2 cellular contexts compared by ENCODE assay signal in the genomic region with DNA sequence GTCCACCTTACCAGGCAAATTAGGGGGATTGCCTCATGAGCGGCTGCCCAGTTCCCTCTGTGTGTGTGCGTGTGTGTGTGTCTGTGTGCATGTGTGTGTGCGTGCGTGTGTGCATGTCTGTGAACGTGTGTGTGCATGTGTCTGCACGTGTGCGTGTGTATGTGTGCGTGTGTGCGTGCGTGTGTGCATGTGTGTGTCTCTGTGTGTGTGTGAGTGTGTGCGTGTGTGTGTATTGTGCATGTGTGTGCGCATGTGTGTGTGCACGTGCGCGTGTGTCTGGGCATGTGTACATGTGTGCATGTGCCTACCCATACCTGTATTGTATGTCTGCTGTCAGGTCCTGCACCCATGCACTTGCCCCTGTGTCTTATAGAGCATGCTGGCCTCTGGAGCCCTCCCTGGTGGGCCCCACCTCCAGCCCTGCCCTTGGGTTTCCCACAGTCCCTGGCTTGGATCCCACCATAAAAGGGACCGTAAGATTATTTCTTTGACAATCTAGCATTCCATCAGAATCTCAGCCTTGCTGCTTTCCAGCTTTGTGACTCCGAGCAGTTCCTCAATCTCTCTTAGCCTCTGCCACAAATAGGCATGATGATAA.
A peak's percentile ranks its signal among the peaks of the same experiment; 100 is the strongest.
TF ChIP-seq lines count a peak whose summit lies in the region.

No MANE protein-coding gene starts in this region.

TF ChIP-seq in K562, 482 proteins besides CTCF, POLR2A, EP300 and RAD21:
- TF ChIP-seq KDM1A (IDR thresholded peaks at IDR 0.05) (peak in 1 of 2 experiments; percentile 32; a peak in 1 of 4 replicates), DNMT1 (IDR thresholded peaks at IDR 0.05) (no peak)
- TF ChIP-seq, protein P1, sequence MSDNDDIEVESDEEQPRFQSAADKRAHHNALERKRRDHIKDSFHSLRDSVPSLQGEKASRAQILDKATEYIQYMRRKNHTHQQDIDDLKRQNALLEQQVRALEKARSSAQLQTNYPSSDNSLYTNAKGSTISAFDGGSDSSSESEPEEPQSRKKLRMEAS (CRISPR knock-in tag; IDR thresholded peaks at IDR 0.05) = 0 out of 2 replicates have a peak, but pooled peaks have one; percentile 32

TF ChIP-seq in H1, 55 proteins besides CTCF, POLR2A, EP300 and RAD21:
- TF ChIP-seq JUND (IDR thresholded peaks at IDR 0.05; ENCODE audit: low read length) (no peak), YY1 (IDR thresholded peaks at IDR 0.05; ENCODE audit: low read depth, low read length) (no peak), CBX5 (IDR thresholded peaks at IDR 0.05; ENCODE audit: low read depth, low read length) (no peak), KDM1A (IDR thresholded peaks at IDR 0.05; ENCODE audit: borderline replicate concordance, low read length) (no peak), SIN3A (conservative IDR thresholded peaks at IDR 0.05 in 1 of 2, IDR thresholded peaks at IDR 0.05 in 1 of 2; ENCODE audit: low read depth in 1 of 2, low read length in 2 of 2) (no peak), GABPA (IDR thresholded peaks at IDR 0.05; ENCODE audit: borderline replicate concordance, insufficient read depth, low read length) (no peak), CTBP2 (IDR thresholded peaks at IDR 0.05; ENCODE audit: borderline replicate concordance, insufficient read depth, insufficient read length, low read length) (no peak)
